Comparison of ENCODE assay signal across 8 cellular contexts in genomic region chr7:1087952-1088920, GRCh38. TPM values are rescaled to one million over a fixed set of nuclear protein-coding genes. Genes with fewer than 3 reads are reported as not detected.
DNase-seq lines count a peak whose midpoint lies in the region; ATAC-seq lines count a peak whose summit lies in the region.

Gene GPER1 (plus strand): TSS chr7:1088113. CDS start chr7:1091729, 3,616 bp downstream.

- H3K27ac ChIP-seq in SJSA1 (no peak within 1 kb of the TSS), muscle layer of duodenum (ENCODE audit: low read length) (no peak within 1 kb of the TSS)

- H3K36me3 ChIP-seq in SJSA1 (no peaks in the 10 kb centered on the region), muscle layer of duodenum (ENCODE audit: control insufficient read depth in 1 of 2, insufficient read depth in 2 of 2, low read length in 2 of 2) (peaks cover 5 to 17% of the 10 kb centered on the region in 2 donors)

- ATAC-seq in GM21423 (IDR thresholded peaks at IDR 0.05; ENCODE audit: unreplicated experiment) (no peak), GM19452 (IDR thresholded peaks at IDR 0.05; ENCODE audit: unreplicated experiment) (no peak)

- H3K9me3 ChIP-seq in SJSA1 (replicated peaks) (no peaks in the 10 kb centered on the region), muscle layer of duodenum (ENCODE audit: control insufficient read depth in 1 of 2, low read length in 2 of 2) (no peaks in the 10 kb centered on the region)

- no peaks in the 10 kb centered on the region for H3K27me3 ChIP-seq in SJSA1 (replicated peaks)
- H3K27me3 ChIP-seq in muscle layer of duodenum (ENCODE audit: low read depth, low read length) = no peaks in the 10 kb centered on the region

- peaks cover 7% of the 10 kb centered on the region for H3K4me1 ChIP-seq in SJSA1 (replicated peaks)
- H3K4me1 ChIP-seq in muscle layer of duodenum (ENCODE audit: control insufficient read depth in 1 of 2, insufficient read depth in 2 of 2, low read length in 2 of 2) = peaks cover 9 to 23% of the 10 kb centered on the region in 2 donors

- H3K4me3 ChIP-seq in SJSA1 (peak within 1 kb of the TSS; percentile 12; the same call in 1 of the 2 replicates), muscle layer of duodenum (ENCODE audit: low read depth in 1 of 2, low read length in 2 of 2) (peak within 1 kb of the TSS; percentile 61)

- DNase-seq in NCI-H2107 treated with DMSO at 0.1 percent for 48 hours (lab: John Stamatoyannopoulos, UW; ENCODE audit: unreplicated experiment) (peak; percentile 21), NCI-H2107 (lab: John Stamatoyannopoulos, UW) (no peak), SJSA1 (ENCODE audit: low read depth in 1 of 2, low spot score in 2 of 2) (no peak), epidermal melanocyte (ENCODE audit: insufficient read length, low spot score) (peak; percentile 55), 8988T (no peak)

RNA-seq across cellular contexts. Expression of gene GPER1, which starts in this region (rescaled TPM):
- total RNA-seq in SJSA1 (2014; rRNA removed; shearing (Covaris generic)) = not detected in 2 replicates

Comparison
In these comparisons a context has a peak if more than half of its experiments do, and no peak if none do; other contexts are left out.
1. DNase-seq: peak in NCI-H2107 treated with DMSO at 0.1 percent for 48 hours (single experiment) and epidermal melanocyte (single experiment); none in NCI-H2107 (single experiment), SJSA1 (0 of 2) and 8988T (single experiment).